ENCODE assay signal across 1 cellular context in genomic region chr19:8505680-8506401, GRCh38.
A peak's percentile ranks its signal among the peaks of the same experiment; 100 is the strongest.
TF ChIP-seq lines count a peak whose summit lies in the region.

No MANE protein-coding gene starts in this region.

TF ChIP-seq in HepG2, 621 proteins besides CTCF, POLR2A, EP300 and RAD21 (continued from another document and continues in another):
- no peak for TF ChIP-seq ZNF512 (CRISPR knock-in tag; IDR thresholded peaks at IDR 0.05)
- TF ChIP-seq ZBTB46 (CRISPR knock-in tag; IDR thresholded peaks at IDR 0.05; ENCODE audit: borderline replicate concordance), result no peak
- no peak for TF ChIP-seq CC2D1A (CRISPR knock-in tag; IDR thresholded peaks at IDR 0.05)
- TF ChIP-seq PRPF4 (IDR thresholded peaks at IDR 0.05; ENCODE audit: low read depth, low read length, poor library complexity, severe bottlenecking), result no peak
- TF ChIP-seq ZNF644 (CRISPR knock-in tag; IDR thresholded peaks at IDR 0.05; ENCODE audit: low read depth), result no peak
- TF ChIP-seq SNRNP70 (IDR thresholded peaks at IDR 0.05; ENCODE audit: low read depth, low read length), result no peak
- peak; percentile 38; the same call in 1 of the 2 replicates for TF ChIP-seq NRL (CRISPR knock-in tag; IDR thresholded peaks at IDR 0.05; ENCODE audit: borderline replicate concordance)
- TF ChIP-seq, protein P1, sequence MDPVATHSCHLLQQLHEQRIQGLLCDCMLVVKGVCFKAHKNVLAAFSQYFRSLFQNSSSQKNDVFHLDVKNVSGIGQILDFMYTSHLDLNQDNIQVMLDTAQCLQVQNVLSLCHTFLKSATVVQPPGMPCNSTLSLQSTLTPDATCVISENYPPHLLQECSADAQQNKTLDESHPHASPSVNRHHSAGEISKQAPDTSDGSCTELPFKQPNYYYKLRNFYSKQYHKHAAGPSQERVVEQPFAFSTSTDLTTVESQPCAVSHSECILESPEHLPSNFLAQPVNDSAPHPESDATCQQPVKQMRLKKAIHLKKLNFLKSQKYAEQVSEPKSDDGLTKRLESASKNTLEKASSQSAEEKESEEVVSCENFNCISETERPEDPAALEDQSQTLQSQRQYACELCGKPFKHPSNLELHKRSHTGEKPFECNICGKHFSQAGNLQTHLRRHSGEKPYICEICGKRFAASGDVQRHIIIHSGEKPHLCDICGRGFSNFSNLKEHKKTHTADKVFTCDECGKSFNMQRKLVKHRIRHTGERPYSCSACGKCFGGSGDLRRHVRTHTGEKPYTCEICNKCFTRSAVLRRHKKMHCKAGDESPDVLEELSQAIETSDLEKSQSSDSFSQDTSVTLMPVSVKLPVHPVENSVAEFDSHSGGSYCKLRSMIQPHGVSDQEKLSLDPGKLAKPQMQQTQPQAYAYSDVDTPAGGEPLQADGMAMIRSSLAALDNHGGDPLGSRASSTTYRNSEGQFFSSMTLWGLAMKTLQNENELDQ (CRISPR knock-in tag; IDR thresholded peaks at IDR 0.05; ENCODE audit: borderline replicate concordance), result no peak
- peak; percentile 57; the same call in 1 of the 2 replicates for TF ChIP-seq MEIS2 (CRISPR knock-in tag; IDR thresholded peaks at IDR 0.05)
- no peak for TF ChIP-seq XBP1 (CRISPR knock-in tag; IDR thresholded peaks at IDR 0.05)
- TF ChIP-seq ZNF234 (CRISPR knock-in tag; conservative IDR thresholded peaks at IDR 0.05), result no peak
- no peak for TF ChIP-seq KDM5A (IDR thresholded peaks at IDR 0.05; ENCODE audit: borderline replicate concordance, low read length)
- TF ChIP-seq ZNF432 (CRISPR knock-in tag; IDR thresholded peaks at IDR 0.05; ENCODE audit: borderline replicate concordance), result no peak
- TF ChIP-seq, protein P2, sequence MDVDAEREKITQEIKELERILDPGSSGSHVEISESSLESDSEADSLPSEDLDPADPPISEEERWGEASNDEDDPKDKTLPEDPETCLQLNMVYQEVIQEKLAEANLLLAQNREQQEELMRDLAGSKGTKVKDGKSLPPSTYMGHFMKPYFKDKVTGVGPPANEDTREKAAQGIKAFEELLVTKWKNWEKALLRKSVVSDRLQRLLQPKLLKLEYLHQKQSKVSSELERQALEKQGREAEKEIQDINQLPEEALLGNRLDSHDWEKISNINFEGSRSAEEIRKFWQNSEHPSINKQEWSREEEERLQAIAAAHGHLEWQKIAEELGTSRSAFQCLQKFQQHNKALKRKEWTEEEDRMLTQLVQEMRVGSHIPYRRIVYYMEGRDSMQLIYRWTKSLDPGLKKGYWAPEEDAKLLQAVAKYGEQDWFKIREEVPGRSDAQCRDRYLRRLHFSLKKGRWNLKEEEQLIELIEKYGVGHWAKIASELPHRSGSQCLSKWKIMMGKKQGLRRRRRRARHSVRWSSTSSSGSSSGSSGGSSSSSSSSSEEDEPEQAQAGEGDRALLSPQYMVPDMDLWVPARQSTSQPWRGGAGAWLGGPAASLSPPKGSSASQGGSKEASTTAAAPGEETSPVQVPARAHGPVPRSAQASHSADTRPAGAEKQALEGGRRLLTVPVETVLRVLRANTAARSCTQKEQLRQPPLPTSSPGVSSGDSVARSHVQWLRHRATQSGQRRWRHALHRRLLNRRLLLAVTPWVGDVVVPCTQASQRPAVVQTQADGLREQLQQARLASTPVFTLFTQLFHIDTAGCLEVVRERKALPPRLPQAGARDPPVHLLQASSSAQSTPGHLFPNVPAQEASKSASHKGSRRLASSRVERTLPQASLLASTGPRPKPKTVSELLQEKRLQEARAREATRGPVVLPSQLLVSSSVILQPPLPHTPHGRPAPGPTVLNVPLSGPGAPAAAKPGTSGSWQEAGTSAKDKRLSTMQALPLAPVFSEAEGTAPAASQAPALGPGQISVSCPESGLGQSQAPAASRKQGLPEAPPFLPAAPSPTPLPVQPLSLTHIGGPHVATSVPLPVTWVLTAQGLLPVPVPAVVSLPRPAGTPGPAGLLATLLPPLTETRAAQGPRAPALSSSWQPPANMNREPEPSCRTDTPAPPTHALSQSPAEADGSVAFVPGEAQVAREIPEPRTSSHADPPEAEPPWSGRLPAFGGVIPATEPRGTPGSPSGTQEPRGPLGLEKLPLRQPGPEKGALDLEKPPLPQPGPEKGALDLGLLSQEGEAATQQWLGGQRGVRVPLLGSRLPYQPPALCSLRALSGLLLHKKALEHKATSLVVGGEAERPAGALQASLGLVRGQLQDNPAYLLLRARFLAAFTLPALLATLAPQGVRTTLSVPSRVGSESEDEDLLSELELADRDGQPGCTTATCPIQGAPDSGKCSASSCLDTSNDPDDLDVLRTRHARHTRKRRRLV (CRISPR knock-in tag; IDR thresholded peaks at IDR 0.05), result no peak
- no peak for TF ChIP-seq ZNF3 (CRISPR knock-in tag; IDR thresholded peaks at IDR 0.05)
- TF ChIP-seq RORA (CRISPR knock-in tag; IDR thresholded peaks at IDR 0.05), result no peak
- TF ChIP-seq MIER2 (CRISPR knock-in tag; IDR thresholded peaks at IDR 0.05), result no peak
- peak; percentile 54; the same call in 1 of the 2 replicates for TF ChIP-seq BCL3 (CRISPR knock-in tag; IDR thresholded peaks at IDR 0.05)
- TF ChIP-seq, protein P3, sequence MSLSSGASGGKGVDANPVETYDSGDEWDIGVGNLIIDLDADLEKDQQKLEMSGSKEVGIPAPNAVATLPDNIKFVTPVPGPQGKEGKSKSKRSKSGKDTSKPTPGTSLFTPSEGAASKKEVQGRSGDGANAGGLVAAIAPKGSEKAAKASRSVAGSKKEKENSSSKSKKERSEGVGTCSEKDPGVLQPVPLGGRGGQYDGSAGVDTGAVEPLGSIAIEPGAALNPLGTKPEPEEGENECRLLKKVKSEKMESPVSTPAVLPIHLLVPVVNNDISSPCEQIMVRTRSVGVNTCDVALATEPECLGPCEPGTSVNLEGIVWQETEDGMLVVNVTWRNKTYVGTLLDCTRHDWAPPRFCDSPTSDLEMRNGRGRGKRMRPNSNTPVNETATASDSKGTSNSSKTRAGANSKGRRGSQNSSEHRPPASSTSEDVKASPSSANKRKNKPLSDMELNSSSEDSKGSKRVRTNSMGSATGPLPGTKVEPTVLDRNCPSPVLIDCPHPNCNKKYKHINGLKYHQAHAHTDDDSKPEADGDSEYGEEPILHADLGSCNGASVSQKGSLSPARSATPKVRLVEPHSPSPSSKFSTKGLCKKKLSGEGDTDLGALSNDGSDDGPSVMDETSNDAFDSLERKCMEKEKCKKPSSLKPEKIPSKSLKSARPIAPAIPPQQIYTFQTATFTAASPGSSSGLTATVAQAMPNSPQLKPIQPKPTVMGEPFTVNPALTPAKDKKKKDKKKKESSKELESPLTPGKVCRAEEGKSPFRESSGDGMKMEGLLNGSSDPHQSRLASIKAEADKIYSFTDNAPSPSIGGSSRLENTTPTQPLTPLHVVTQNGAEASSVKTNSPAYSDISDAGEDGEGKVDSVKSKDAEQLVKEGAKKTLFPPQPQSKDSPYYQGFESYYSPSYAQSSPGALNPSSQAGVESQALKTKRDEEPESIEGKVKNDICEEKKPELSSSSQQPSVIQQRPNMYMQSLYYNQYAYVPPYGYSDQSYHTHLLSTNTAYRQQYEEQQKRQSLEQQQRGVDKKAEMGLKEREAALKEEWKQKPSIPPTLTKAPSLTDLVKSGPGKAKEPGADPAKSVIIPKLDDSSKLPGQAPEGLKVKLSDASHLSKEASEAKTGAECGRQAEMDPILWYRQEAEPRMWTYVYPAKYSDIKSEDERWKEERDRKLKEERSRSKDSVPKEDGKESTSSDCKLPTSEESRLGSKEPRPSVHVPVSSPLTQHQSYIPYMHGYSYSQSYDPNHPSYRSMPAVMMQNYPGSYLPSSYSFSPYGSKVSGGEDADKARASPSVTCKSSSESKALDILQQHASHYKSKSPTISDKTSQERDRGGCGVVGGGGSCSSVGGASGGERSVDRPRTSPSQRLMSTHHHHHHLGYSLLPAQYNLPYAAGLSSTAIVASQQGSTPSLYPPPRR (CRISPR knock-in tag; IDR thresholded peaks at IDR 0.05; ENCODE audit: borderline replicate concordance), result no peak
- TF ChIP-seq NFIC (IDR thresholded peaks at IDR 0.05; ENCODE audit: low read length), result no peak
- TF ChIP-seq ARID5B (CRISPR knock-in tag; IDR thresholded peaks at IDR 0.05), result peak; percentile 31; the same call in 1 of the 2 replicates
- TF ChIP-seq, protein P4, sequence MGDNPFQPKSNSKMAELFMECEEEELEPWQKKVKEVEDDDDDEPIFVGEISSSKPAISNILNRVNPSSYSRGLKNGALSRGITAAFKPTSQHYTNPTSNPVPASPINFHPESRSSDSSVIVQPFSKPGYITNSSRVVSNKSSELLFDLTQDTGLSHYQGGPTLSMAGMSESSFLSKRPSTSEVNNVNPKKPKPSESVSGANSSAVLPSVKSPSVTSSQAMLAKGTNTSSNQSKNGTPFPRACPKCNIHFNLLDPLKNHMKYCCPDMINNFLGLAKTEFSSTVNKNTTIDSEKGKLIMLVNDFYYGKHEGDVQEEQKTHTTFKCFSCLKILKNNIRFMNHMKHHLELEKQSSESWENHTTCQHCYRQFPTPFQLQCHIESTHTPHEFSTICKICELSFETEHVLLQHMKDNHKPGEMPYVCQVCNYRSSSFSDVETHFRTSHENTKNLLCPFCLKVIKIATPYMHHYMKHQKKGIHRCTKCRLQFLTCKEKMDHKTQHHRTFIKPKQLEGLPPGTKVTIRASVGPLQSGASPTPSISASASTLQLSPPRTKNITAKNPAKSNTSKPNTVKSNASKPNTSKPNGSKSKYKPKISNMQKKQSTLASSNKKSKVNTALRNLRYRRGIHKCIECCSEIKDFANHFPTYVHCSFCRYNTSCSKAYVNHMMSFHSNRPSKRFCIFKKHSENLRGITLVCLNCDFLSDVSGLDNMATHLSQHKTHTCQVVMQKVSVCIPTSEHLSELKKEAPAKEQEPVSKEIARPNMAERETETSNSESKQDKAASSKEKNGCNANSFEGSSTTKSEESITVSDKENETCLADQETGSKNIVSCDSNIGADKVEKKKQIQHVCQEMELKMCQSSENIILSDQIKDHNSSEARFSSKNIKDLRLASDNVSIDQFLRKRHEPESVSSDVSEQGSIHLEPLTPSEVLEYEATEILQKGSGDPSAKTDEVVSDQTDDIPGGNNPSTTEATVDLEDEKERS (CRISPR knock-in tag; IDR thresholded peaks at IDR 0.05), result peak; percentile 49; the same call in 1 of the 2 replicates
- TF ChIP-seq ZNF430 (CRISPR knock-in tag; IDR thresholded peaks at IDR 0.05), result peak; percentile 40
- TF ChIP-seq ZNF615 (CRISPR knock-in tag; IDR thresholded peaks at IDR 0.05; ENCODE audit: borderline replicate concordance), result no peak
- no peak for TF ChIP-seq HOXD1 (CRISPR knock-in tag; IDR thresholded peaks at IDR 0.05)
- 0 out of 2 replicates have a peak, but pooled peaks have one; percentile 19 for TF ChIP-seq KLF11 (CRISPR knock-in tag; IDR thresholded peaks at IDR 0.05)
